ENCODE assay signal across 25 cellular contexts in the genomic region with DNA sequence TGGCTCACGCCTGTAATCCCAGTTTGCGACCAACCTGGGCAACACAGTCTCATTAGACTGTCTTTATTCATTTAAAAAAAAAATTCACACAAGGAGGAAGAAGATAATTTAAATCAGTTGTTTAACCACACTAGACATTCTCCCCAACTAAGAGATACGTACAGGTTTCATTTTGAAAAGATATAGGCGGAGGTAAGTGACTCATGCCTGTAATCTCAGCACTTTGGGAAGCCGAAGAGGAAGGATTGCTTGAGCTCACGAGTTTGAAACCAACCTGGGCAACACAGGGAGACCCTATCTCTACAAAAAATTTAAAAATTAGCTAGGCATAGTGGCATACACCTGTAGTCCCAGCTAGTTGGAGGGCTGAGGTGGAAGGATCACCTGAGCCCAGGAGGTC.
"Had no signal": no experiment of that assay in that cellular context is flagged by ENCODE, and none has a peak within 500 bp of the region (broad histone marks: within the 10 kb centered on the region; RNA-seq: fewer than 3 reads in every experiment).

No MANE protein-coding gene starts in this region.

- H3K27ac ChIP-seq: epithelial cell of prostate, esophagus squamous epithelium, heart right ventricle, pancreas, psoas muscle, right atrium auricular region, testis, uterus, VCaP had no signal

- H3K4me3 Mint-ChIP-seq: activated CD4-positive, alpha-beta memory T cell treated with anti-CD3 and anti-CD28 coated beads for 36 hours; activated CD4-positive, alpha-beta T cell treated with anti-CD3 and anti-CD28 coated beads, Interleukin-2, amount 10 ng/mL, durations not matched to agents 24 days and 14 days; activated naive CD4-positive, alpha-beta T cell treated with anti-CD3 and anti-CD28 coated beads, Interleukin-2, amount 50 U/mL, for 24 hours; activated naive CD8-positive, alpha-beta T cell treated with anti-CD3 and anti-CD28 coated beads, Interleukin-2, amount 50 U/mL, for 24 hours; activated T-cell treated with anti-CD3 and anti-CD28 coated beads, Interleukin-2, amount 50 U/mL, for 24 hours; dendritic cell treated with granulocyte-macrophage colony-stimulating factor and Interleukin-4, amounts not matched to agents 40 ng/mL and 50 ng/mL, for 4 days; naive B cell; nephron progenitor cell had no signal

- H3K27me3 ChIP-seq: esophagus squamous epithelium, heart right ventricle, pancreas, right atrium auricular region, testis, transverse colon, uterus had no signal

- DNase-seq: activated CD4-positive, alpha-beta memory T cell treated with anti-CD3 and anti-CD28 coated beads for 36 hours; activated CD4-positive, alpha-beta T cell treated with anti-CD3 and anti-CD28 coated beads, Interleukin-2, amount 10 ng/mL, durations not matched to agents 24 days and 14 days; activated CD8-positive, alpha-beta memory T cell treated with anti-CD3 and anti-CD28 coated beads, Interleukin-2, amount 50 U/mL, for 4 hours; activated naive CD8-positive, alpha-beta T cell treated with anti-CD3 and anti-CD28 coated beads, Interleukin-2, amount 50 U/mL, for 24 hours; activated T-cell treated with anti-CD3 and anti-CD28 coated beads, Interleukin-2, amount 50 U/mL, for 24 hours; amygdala; effector CD4-positive, alpha-beta T cell; esophagus squamous epithelium; foreskin melanocyte; heart right ventricle; left cardiac atrium; mammary epithelial cell; naive B cell; nephron progenitor cell; pancreas; psoas muscle; stimulated activated naive CD4-positive, alpha-beta T cell; testis; transverse colon; uterus had no signal

- H3K9me3 Mint-ChIP-seq: activated CD4-positive, alpha-beta memory T cell treated with anti-CD3 and anti-CD28 coated beads for 36 hours; activated CD4-positive, alpha-beta T cell treated with anti-CD3 and anti-CD28 coated beads, Interleukin-2, amount 10 ng/mL, durations not matched to agents 24 days and 14 days; activated naive CD4-positive, alpha-beta T cell treated with anti-CD3 and anti-CD28 coated beads, Interleukin-2, amount 50 U/mL, for 24 hours; activated naive CD8-positive, alpha-beta T cell treated with anti-CD3 and anti-CD28 coated beads, Interleukin-2, amount 50 U/mL, for 24 hours; activated T-cell treated with anti-CD3 and anti-CD28 coated beads, Interleukin-2, amount 50 U/mL, for 24 hours; dendritic cell treated with granulocyte-macrophage colony-stimulating factor and Interleukin-4, amounts not matched to agents 40 ng/mL and 50 ng/mL, for 4 days; naive B cell; nephron progenitor cell had no signal

- H3K36me3 Mint-ChIP-seq: activated CD4-positive, alpha-beta memory T cell treated with anti-CD3 and anti-CD28 coated beads for 36 hours; activated naive CD4-positive, alpha-beta T cell treated with anti-CD3 and anti-CD28 coated beads, Interleukin-2, amount 50 U/mL, for 24 hours; naive B cell had no signal

- H3K9me3 ChIP-seq: esophagus squamous epithelium, heart right ventricle, pancreas, psoas muscle, right atrium auricular region, testis, transverse colon, uterus had no signal

- H3K36me3 ChIP-seq: esophagus squamous epithelium, heart right ventricle, pancreas, right atrium auricular region, transverse colon, uterus had no signal

- H3K4me3 ChIP-seq: esophagus squamous epithelium, heart right ventricle, pancreas, psoas muscle, right atrium auricular region, testis, transverse colon, uterus had no signal

- H3K27ac Mint-ChIP-seq: activated CD4-positive, alpha-beta memory T cell treated with anti-CD3 and anti-CD28 coated beads for 36 hours; activated CD4-positive, alpha-beta T cell treated with anti-CD3 and anti-CD28 coated beads, Interleukin-2, amount 10 ng/mL, durations not matched to agents 24 days and 14 days; activated naive CD4-positive, alpha-beta T cell treated with anti-CD3 and anti-CD28 coated beads, Interleukin-2, amount 50 U/mL, for 24 hours; activated naive CD8-positive, alpha-beta T cell treated with anti-CD3 and anti-CD28 coated beads, Interleukin-2, amount 50 U/mL, for 24 hours; activated T-cell treated with anti-CD3 and anti-CD28 coated beads, Interleukin-2, amount 50 U/mL, for 24 hours; dendritic cell treated with granulocyte-macrophage colony-stimulating factor and Interleukin-4, amounts not matched to agents 40 ng/mL and 50 ng/mL, for 4 days; nephron progenitor cell had no signal
